26 cellular contexts compared by ENCODE assay signal in genomic region chr3:17847156-17847555, GRCh38.
"Had no signal": no experiment of that assay in that cellular context is flagged by ENCODE, and none has a peak within 500 bp of the region (broad histone marks: within the 10 kb centered on the region; RNA-seq: fewer than 3 reads in every experiment).

No MANE protein-coding gene starts in this region.

- H3K27ac ChIP-seq: SJSA1 had no signal

- H3K9me3 Mint-ChIP-seq: activated T-cell treated with anti-CD3 and anti-CD28 coated beads, Interleukin-2, amount 50 U/mL, for 4 hours; brain; central memory CD8-positive, alpha-beta T cell; T-helper 1 cell treated with Interleukin-12 subunit alpha and Interleukin-12 subunit beta and Interleukin-4 antibody, amounts not matched to agents 30 μg/mL and 1 μg/mL, for 36 hours; WTC11 had no signal

- H3K4me1 ChIP-seq: SJSA1 had no signal

- ATAC-seq: activated CD8-positive, alpha-beta memory T cell treated with anti-CD3 and anti-CD28 coated beads, Interleukin-2, amount 10 ng/mL, durations not matched to agents 7 days and 5 days; activated T-cell treated with anti-CD3 and anti-CD28 coated beads, Interleukin-2, amount 50 U/mL, for 4 hours; SK-N-SH treated with all-trans-retinoic acid at 6 μM for 48 hours; WTC11 had no signal

- H3K27me3 Mint-ChIP-seq: activated naive CD8-positive, alpha-beta T cell had no signal

- H3K4me3 ChIP-seq: SJSA1 had no signal

- H3K36me3 Mint-ChIP-seq: activated CD8-positive, alpha-beta memory T cell treated with anti-CD3 and anti-CD28 coated beads, Interleukin-2, amount 10 ng/mL, durations not matched to agents 7 days and 5 days; activated naive CD8-positive, alpha-beta T cell; brain; WTC11 had no signal

- H3K27ac Mint-ChIP-seq: activated CD8-positive, alpha-beta memory T cell treated with anti-CD3 and anti-CD28 coated beads, Interleukin-2, amount 10 ng/mL, durations not matched to agents 7 days and 5 days; activated naive CD8-positive, alpha-beta T cell; brain; T-helper 1 cell treated with Interleukin-12 subunit alpha and Interleukin-12 subunit beta and Interleukin-4 antibody, amounts not matched to agents 30 μg/mL and 1 μg/mL, for 36 hours; WTC11 had no signal

- H3K9me3 ChIP-seq: SJSA1 had no signal

- H3K27me3 ChIP-seq: SJSA1 had no signal

- H3K4me3 Mint-ChIP-seq: activated CD8-positive, alpha-beta memory T cell treated with anti-CD3 and anti-CD28 coated beads, Interleukin-2, amount 10 ng/mL, durations not matched to agents 7 days and 5 days; activated naive CD8-positive, alpha-beta T cell; activated T-cell treated with anti-CD3 and anti-CD28 coated beads, Interleukin-2, amount 50 U/mL, for 4 hours; brain; central memory CD8-positive, alpha-beta T cell; T-helper 1 cell treated with Interleukin-12 subunit alpha and Interleukin-12 subunit beta and Interleukin-4 antibody, amounts not matched to agents 30 μg/mL and 1 μg/mL, for 36 hours; WTC11 had no signal

- H3K36me3 ChIP-seq: SJSA1 had no signal

- DNase-seq: activated CD4-positive, alpha-beta T cell treated with anti-CD3 and anti-CD28 coated beads for 48 hours; activated CD4-positive, alpha-beta T cell treated with anti-CD3 and anti-CD28 coated beads, Interleukin-2, amount 50 U/mL, for 48 hours; activated CD4-positive, CD25-positive, alpha-beta regulatory T cell treated with anti-CD3 and anti-CD28 coated beads, Interleukin-2, amount 50 U/mL, for 72 hours; activated CD8-positive, alpha-beta memory T cell treated with anti-CD3 and anti-CD28 coated beads, Interleukin-2, amount 10 ng/mL, durations not matched to agents 7 days and 5 days; activated effector memory CD4-positive, alpha-beta T cell treated with anti-CD3 and anti-CD28 coated beads, Interleukin-2, amount 50 U/mL, for 16 hours; activated naive CD4-positive, alpha-beta T cell treated with Interleukin-2 at 50 U/mL for 16 hours; activated T-cell treated with anti-CD3 and anti-CD28 coated beads, Interleukin-2, amount 50 U/mL, for 4 hours; cortex of kidney; NCI-H1048; NCI-H146; NCI-H187 treated with DMSO at 0.1 percent for 48 hours; NCI-H2081 treated with DMSO at 0.1 percent for 48 hours; NCI-H2227 treated with DMSO at 0.1 percent for 48 hours; NCI-H446 treated with DMSO at 0.1 percent for 48 hours; NCI-H526; NCI-H82; NK-92 treated with Interleukin-12 subunit alpha and Interleukin-12 subunit beta, amount 100 ng/mL, for 24 hours; SHP77; T-helper 9 cell had no signal

- H3K4me1 Mint-ChIP-seq: activated CD8-positive, alpha-beta memory T cell treated with anti-CD3 and anti-CD28 coated beads, Interleukin-2, amount 10 ng/mL, durations not matched to agents 7 days and 5 days; central memory CD8-positive, alpha-beta T cell had no signal
